ENCODE assay signal across 1 cellular context in genomic region chr2:64698668-64699444, GRCh38.
A peak's percentile ranks its signal among the peaks of the same experiment; 100 is the strongest.
TF ChIP-seq lines count a peak whose summit lies in the region.

No MANE protein-coding gene starts in this region.

TF ChIP-seq in HepG2, 621 proteins besides CTCF, POLR2A, EP300 and RAD21 (continued from another document):
- TF ChIP-seq PRDM4 (CRISPR knock-in tag; IDR thresholded peaks at IDR 0.05; ENCODE audit: borderline replicate concordance) = no peak
- no peak for TF ChIP-seq KDM1A (CRISPR knock-in tag; IDR thresholded peaks at IDR 0.05)
- no peak for TF ChIP-seq FOXP1 (IDR thresholded peaks at IDR 0.05)
- TF ChIP-seq FOXP1 (CRISPR knock-in tag; IDR thresholded peaks at IDR 0.05) = 0 out of 2 replicates have a peak, but pooled peaks have one; percentile 9
- TF ChIP-seq ZNF451 (CRISPR knock-in tag; IDR thresholded peaks at IDR 0.05) = no peak
- no peak for TF ChIP-seq GMEB1 (CRISPR knock-in tag; IDR thresholded peaks at IDR 0.05; ENCODE audit: borderline replicate concordance)
- TF ChIP-seq MBD4 (IDR thresholded peaks at IDR 0.05; ENCODE audit: borderline replicate concordance, low read length) = peak; percentile 41; the same call in 1 of the 2 replicates
- TF ChIP-seq THAP7 (CRISPR knock-in tag; IDR thresholded peaks at IDR 0.05) = no peak
- no peak for TF ChIP-seq ZNF281 (CRISPR knock-in tag; IDR thresholded peaks at IDR 0.05; ENCODE audit: borderline replicate concordance)
- peak; percentile 75 for TF ChIP-seq ZNF7 (CRISPR knock-in tag; IDR thresholded peaks at IDR 0.05)
TF ChIP-seq in HepG2: peak in this region for 12.
